Comparison of ENCODE assay signal across 15 cellular contexts in the genomic region with DNA sequence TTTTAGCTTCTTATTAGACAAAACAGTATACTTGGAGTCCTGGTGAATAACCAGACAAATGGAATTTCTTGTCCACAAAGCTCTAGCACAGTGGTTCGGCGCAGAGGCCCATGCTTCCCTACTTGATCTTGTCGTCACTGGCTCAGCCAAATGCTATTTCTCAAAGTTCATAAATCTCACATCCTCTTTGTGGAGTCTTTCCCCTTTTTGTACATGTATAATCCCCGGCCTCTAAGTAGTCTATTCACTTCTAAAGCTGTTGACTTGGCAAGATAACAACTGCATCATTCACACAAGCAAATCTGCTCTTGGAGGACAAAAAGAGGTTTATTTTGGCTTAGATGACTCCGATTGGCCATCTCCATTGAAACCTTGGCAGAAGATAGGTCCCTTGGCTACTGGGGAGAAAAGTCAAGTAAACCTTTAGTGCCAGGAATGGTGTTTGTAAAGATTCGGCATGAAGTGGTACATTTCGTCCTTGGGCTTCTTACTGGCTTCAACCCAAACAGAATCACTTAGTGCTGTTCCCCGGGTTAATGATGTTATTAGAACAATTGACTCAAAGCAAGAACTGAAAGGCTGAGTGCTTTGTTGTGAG. TPM values are rescaled to one million over a fixed set of nuclear protein-coding genes. Genes with fewer than 3 reads are reported as not detected.
A peak's percentile ranks its signal among the peaks of the same experiment; 100 is the strongest.
DNase-seq lines count a peak whose midpoint lies in the region; ATAC-seq and TF ChIP-seq lines count a peak whose summit lies in the region.
"Had no signal": no experiment of that assay in that cellular context is flagged by ENCODE, and none has a peak within 500 bp of the region (broad histone marks: within the 10 kb centered on the region; RNA-seq: fewer than 3 reads in every experiment).

No MANE protein-coding gene starts in this region.

- peaks cover 2 to 3% of the 10 kb centered on the region in 2 donors for H3K4me1 Mint-ChIP-seq in immature natural killer cell

- no peaks in the 10 kb centered on the region for H3K36me3 Mint-ChIP-seq in immature natural killer cell

- H3K36me3 ChIP-seq in right atrium auricular region = no peaks in the 10 kb centered on the region
- H3K36me3 ChIP-seq: cardiac muscle cell, HAP-1 had no signal

- no peaks in the 10 kb centered on the region for H3K9me3 ChIP-seq in right atrium auricular region
- H3K9me3 ChIP-seq: HAP-1 had no signal

- H3K27me3 ChIP-seq in right atrium auricular region = no peaks in the 10 kb centered on the region
- H3K27me3 ChIP-seq: cardiac muscle cell had no signal

- no peak for ATAC-seq in HG03571 (IDR thresholded peaks at IDR 0.05; ENCODE audit: unreplicated experiment)
- ATAC-seq in HG02763 (IDR thresholded peaks at IDR 0.05; ENCODE audit: unreplicated experiment) = no peak

- no peaks in the 10 kb centered on the region for H3K9me3 Mint-ChIP-seq in immature natural killer cell

- H3K4me3 ChIP-seq in cardiac fibroblast (replicated peaks in 1 of 2; ENCODE audit: low read depth in 2 of 2, low read length in 2 of 2) (no peak overlapping the region), right atrium auricular region (no peak overlapping the region), skeletal muscle cell (ENCODE audit: low read depth, low read length) (no peak overlapping the region)
- H3K4me3 ChIP-seq: cardiac muscle cell, HAP-1 had no signal

- peaks cover 5 to 25% (median 23%) of the 10 kb centered on the region in 3 donors for H3K27me3 Mint-ChIP-seq in immature natural killer cell (ENCODE audit: low read depth in 3 of 3)

- H3K4me1 ChIP-seq in right atrium auricular region = peaks cover 0 to 8% of the 10 kb centered on the region in 2 donors
- H3K4me1 ChIP-seq: HAP-1 had no signal

- TF ChIP-seq CTCF in cardiac fibroblast (IDR thresholded peaks at IDR 0.05; ENCODE audit: low read depth, low read length) (no peak), right atrium auricular region (IDR thresholded peaks at IDR 0.05) (no peak)

- no peak overlapping the region for H3K4me3 Mint-ChIP-seq in immature natural killer cell
- H3K4me3 Mint-ChIP-seq: activated naive CD4-positive, alpha-beta T cell treated with anti-CD3 and anti-CD28 coated beads, Interleukin-2, amount 10 ng/mL, durations not matched to agents 7 days and 5 days; stimulated activated naive CD8-positive, alpha-beta T cell treated with anti-CD3 and anti-CD28 coated beads, Interleukin-15, Interleukin-2, amounts not matched to agents 100 ng/mL and 50 ng/mL, for 24 hours; T-helper 2 cell treated with Interferon-gamma antibody and Interleukin-4, amounts not matched to agents 5 μg/mL and 100 μg/mL, for 36 hours had no signal

- no peak overlapping the region for H3K27ac Mint-ChIP-seq in immature natural killer cell
- H3K27ac Mint-ChIP-seq: activated naive CD4-positive, alpha-beta T cell treated with anti-CD3 and anti-CD28 coated beads, Interleukin-2, amount 10 ng/mL, durations not matched to agents 7 days and 5 days; stimulated activated naive CD8-positive, alpha-beta T cell treated with anti-CD3 and anti-CD28 coated beads, Interleukin-15, Interleukin-2, amounts not matched to agents 100 ng/mL and 50 ng/mL, for 24 hours; T-helper 2 cell treated with Interferon-gamma antibody and Interleukin-4, amounts not matched to agents 5 μg/mL and 100 μg/mL, for 36 hours had no signal

- H3K27ac ChIP-seq in right atrium auricular region = peak overlapping the region; percentile 55 to 67
- H3K27ac ChIP-seq: cardiac muscle cell had no signal

- DNase-seq in NOMO-1 (lab: John Stamatoyannopoulos, UW; ENCODE audit: unreplicated experiment in 2 of 2) = peak; percentile 57 to 77
- peak; percentile 31 to 32 for DNase-seq in cardiac fibroblast (ENCODE audit: low read depth in 2 of 2)
- DNase-seq in right atrium auricular region (ENCODE audit: low spot score) = peak; percentile 74
- peak; percentile 24 for DNase-seq in skeletal muscle cell (ENCODE audit: low read depth)
- DNase-seq in immature natural killer cell = no peak
- no peak for DNase-seq in hepatic stellate cell (ENCODE audit: low spot score)
- DNase-seq: activated naive CD4-positive, alpha-beta T cell treated with anti-CD3 and anti-CD28 coated beads, Interleukin-2, amount 10 ng/mL, durations not matched to agents 7 days and 5 days; NCI-H2171; SHP77 treated with DMSO at 0.1 percent for 48 hours had no signal

RNA-seq across cellular contexts. Expression of a gene that starts 5.1 kb away (rescaled TPM):
- 1 to 10 TPM; 3.2 to 9.7 TPM for total RNA-seq in right atrium auricular region
- not detected for polyA plus RNA-seq in immature natural killer cell

Comparison
In these comparisons a context has a peak if more than half of its experiments do, and no peak if none do; other contexts are left out.
1. DNase-seq: peak in NOMO-1 (2 of 2), cardiac fibroblast (2 of 2), right atrium auricular region (single experiment) and skeletal muscle cell (single experiment); none in immature natural killer cell (0 of 3) and hepatic stellate cell (single experiment).